ENCODE assay signal across 20 cellular contexts in genomic region chr9:116319480-116319879, GRCh38.
"Had no signal": no experiment of that assay in that cellular context is flagged by ENCODE, and none has a peak within 500 bp of the region (broad histone marks: within the 10 kb centered on the region; RNA-seq: fewer than 3 reads in every experiment).

No MANE protein-coding gene starts in this region.

- H3K27ac ChIP-seq: epithelial cell of prostate, thyroid gland had no signal

- H3K4me3 ChIP-seq: esophagus muscularis mucosa, gastroesophageal sphincter, lower lobe of right lung, smooth muscle cell, suprapubic skin, thyroid gland had no signal

- DNase-seq: effector memory CD8-positive, alpha-beta T cell; head of caudate nucleus; hypothalamus; kidney glomerular epithelial cell; lower lobe of right lung; naive thymus-derived CD4-positive, alpha-beta T cell; posterior cingulate gyrus; stimulated activated CD4-positive, alpha-beta T cell treated with anti-CD3 and anti-CD28 coated beads, Interleukin-4, amount 100 ng/mL, for 1 hour; stimulated activated CD8-positive, alpha-beta memory T cell treated with anti-CD3 and anti-CD28 coated beads, Interleukin-4, amount 100 ng/mL, for 48 hours; stimulated activated naive CD8-positive, alpha-beta T cell treated with anti-CD3 and anti-CD28 coated beads, Interleukin-15, Interleukin-2, amounts not matched to agents 100 U/mL and 50 U/mL, for 24 hours; thyroid gland had no signal

- H3K4me1 ChIP-seq: lower lobe of right lung, thyroid gland had no signal

- FAIRE-seq: islet of Langerhans, urothelium cell line had no signal

- H3K9me3 ChIP-seq: esophagus muscularis mucosa, gastroesophageal sphincter, lower lobe of right lung, suprapubic skin, thyroid gland had no signal

- ATAC-seq: effector memory CD8-positive, alpha-beta T cell; left lobe of liver; naive thymus-derived CD4-positive, alpha-beta T cell; stimulated activated effector memory CD8-positive, alpha-beta T cell treated with anti-CD3 and anti-CD28 coated beads, Interleukin-12 subunit alpha, Interleukin-12 subunit beta, amount 100 ng/mL, for 72 hours; stimulated activated naive CD8-positive, alpha-beta T cell treated with anti-CD3 and anti-CD28 coated beads, Interleukin-15, Interleukin-2, amounts not matched to agents 100 U/mL and 50 U/mL, for 24 hours had no signal

- H3K36me3 ChIP-seq: esophagus muscularis mucosa, gastroesophageal sphincter, lower lobe of right lung, suprapubic skin, thyroid gland had no signal

- H3K27me3 ChIP-seq: esophagus muscularis mucosa, gastroesophageal sphincter, suprapubic skin, thyroid gland had no signal
